In genomic region chr17:50151041-50151936, GRCh38 we compare ENCODE assay signal across 8 cellular contexts.
DNase-seq lines count a peak whose midpoint lies in the region; ATAC-seq and TF ChIP-seq lines count a peak whose summit lies in the region.

No MANE protein-coding gene starts in this region.

- H3K27me3 Mint-ChIP-seq in memory B cell = no peaks in the 10 kb centered on the region

- ATAC-seq in GM19023 (IDR thresholded peaks at IDR 0.05; ENCODE audit: unreplicated experiment) (peak; percentile 32), HG03521 (IDR thresholded peaks at IDR 0.05; ENCODE audit: unreplicated experiment) (peak; percentile 40), memory B cell (ENCODE audit: low read depth) (peak; percentile 46)

- H3K4me1 Mint-ChIP-seq in memory B cell = peaks cover 26% of the 10 kb centered on the region

- peak; percentile 87 for DNase-seq in AG10803 (ENCODE audit: low read depth)
- DNase-seq in NCI-H774 (lab: John Stamatoyannopoulos, UW) = peak; percentile 91
- peak; percentile 70 to 75 for DNase-seq in activated CD8-positive, alpha-beta memory T cell treated with anti-CD3 and anti-CD28 coated beads for 4 hours (ENCODE audit: low read depth in 2 of 2)
- peak; percentile 70 for DNase-seq in effector CD8-positive, alpha-beta T cell (lab: John Stamatoyannopoulos, UW)
- peak; percentile 77 to 78 for DNase-seq in memory B cell (ENCODE audit: low spot score in 2 of 2)
- DNase-seq in stimulated activated CD4-positive, alpha-beta T cell treated with anti-CD3 and anti-CD28 coated beads, TNF-alpha, amount 100 ng/mL, for 4 hours (ENCODE audit: low read depth in 3 of 3) = peak; percentile 64 to 79 (median 76)

- peak overlapping the region; percentile 79 for H3K4me3 ChIP-seq in AG10803 (ENCODE audit: low read length)

- H3K36me3 Mint-ChIP-seq in memory B cell = peaks cover 10% of the 10 kb centered on the region

- no peaks in the 10 kb centered on the region for H3K9me3 Mint-ChIP-seq in memory B cell

- peak overlapping the region; percentile 80 for H3K27ac Mint-ChIP-seq in memory B cell

- peak; percentile 64 for TF ChIP-seq CTCF in AG10803 (conservative IDR thresholded peaks at IDR 0.05; ENCODE audit: low read length)

- peak overlapping the region; percentile 94 for H3K4me3 Mint-ChIP-seq in memory B cell

Comparison
In these comparisons a context has a peak if more than half of its experiments do, and no peak if none do; other contexts are left out.
1. Peak in every context shown above with its lines: DNase-seq, ATAC-seq and H3K4me3 ChIP-seq.